In the genomic region with DNA sequence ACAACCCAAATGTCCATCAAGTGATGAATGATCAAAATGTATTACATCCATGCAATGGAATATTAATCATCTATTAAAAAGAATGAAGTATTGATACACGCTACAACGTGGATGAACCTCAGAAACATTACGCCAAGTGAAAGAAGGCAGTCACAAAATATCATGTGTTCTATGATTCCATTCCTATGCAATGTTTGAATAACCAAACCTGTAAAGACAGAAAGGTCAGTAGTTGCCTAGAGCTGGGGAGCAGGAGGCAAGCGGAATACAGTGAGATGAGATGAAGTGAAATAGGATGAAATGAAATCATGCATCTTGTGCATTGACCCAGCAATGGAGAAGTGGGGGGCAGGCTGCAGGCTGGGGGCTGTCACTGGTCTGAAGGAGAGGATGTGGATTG, we compare ENCODE assay signal across 15 cellular contexts. TPM values are rescaled to one million over a fixed set of nuclear protein-coding genes. Genes with fewer than 3 reads are reported as not detected.
DNase-seq lines count a peak whose midpoint lies in the region; ATAC-seq and TF ChIP-seq lines count a peak whose summit lies in the region.
"Had no signal": no experiment of that assay in that cellular context is flagged by ENCODE, and none has a peak within 500 bp of the region (broad histone marks: within the 10 kb centered on the region; RNA-seq: fewer than 3 reads in every experiment).

No MANE protein-coding gene starts in this region.

- H3K4me3 Mint-ChIP-seq in CD8-positive, alpha-beta T cell: peak overlapping the region; percentile 32
- peak overlapping the region; percentile 49 for H3K4me3 Mint-ChIP-seq in activated T-helper 1 cell treated with anti-CD3 and anti-CD28 coated beads, Interleukin-12 subunit alpha, Interleukin-12 subunit beta, Interleukin-2, Interleukin-4 antibody, amounts not matched to agents 30 ng/mL and 10 ng/mL and 1 ng/mL, durations not matched to agents 14 hours and 24 hours and 36 hours

- H3K79me2 ChIP-seq in ACC112 (ENCODE audit: control insufficient read depth, insufficient read depth, low read length, unreplicated experiment): no peaks in the 10 kb centered on the region

- H3K4me1 Mint-ChIP-seq in CD8-positive, alpha-beta T cell (ENCODE audit: low read depth): peaks cover 96% of the 10 kb centered on the region
- peaks cover 96% of the 10 kb centered on the region for H3K4me1 Mint-ChIP-seq in activated T-helper 1 cell treated with anti-CD3 and anti-CD28 coated beads, Interleukin-12 subunit alpha, Interleukin-12 subunit beta, Interleukin-2, Interleukin-4 antibody, amounts not matched to agents 30 ng/mL and 10 ng/mL and 1 ng/mL, durations not matched to agents 14 hours and 24 hours and 36 hours (ENCODE audit: low read depth)

- H3K4me1 ChIP-seq in ACC112 (ENCODE audit: control insufficient read depth, insufficient read depth, low read length, unreplicated experiment) (peaks cover 76% of the 10 kb centered on the region), foreskin keratinocyte (peaks cover 6% of the 10 kb centered on the region)
- peaks cover 95% of the 10 kb centered on the region for H3K4me1 ChIP-seq in CD8-positive, alpha-beta T cell (ENCODE audit: insufficient read depth, low read length)

- CTCF ChIA-PET in CD8-positive, alpha-beta T cell (lab: Charles Lee): interaction anchor here (4.2 to 10.8 kb wide), 2 partner anchors 11 to 44 kb away, joined by 24 to 136 read pairs; no protein-coding TSS in a partner anchor

- no peak for DNase-seq in CD8-positive, alpha-beta T cell
- DNase-seq in activated T-helper 1 cell treated with anti-CD3 and anti-CD28 coated beads, Interleukin-12 subunit alpha, Interleukin-12 subunit beta, Interleukin-2, Interleukin-4 antibody, amounts not matched to agents 30 ng/mL and 10 ng/mL and 1 ng/mL, durations not matched to agents 14 hours and 24 hours and 36 hours (ENCODE audit: low spot score): no peak
- no peak for DNase-seq in foreskin keratinocyte
- no peak for DNase-seq in UCSD-AML1 (lab: John Stamatoyannopoulos, UW; ENCODE audit: unreplicated experiment)
- no peak for DNase-seq in GM03348 (ENCODE audit: low spot score)
- DNase-seq in HPDE6-E6E7 (ENCODE audit: extremely low spot score): no peak
- no peak for DNase-seq in stimulated activated CD4-positive, alpha-beta T cell treated with anti-CD3 and anti-CD28 coated beads, Interleukin-12 subunit alpha, Interleukin-12 subunit beta, amount 100 ng/mL, for 4 hours
- DNase-seq: activated CD8-positive, alpha-beta memory T cell treated with anti-CD3 and anti-CD28 coated beads for 24 hours; C1 segment of cervical spinal cord; heart left ventricle; mucosa of descending colon; NCI-H2107; NCI-H774; substantia nigra had no signal

- no peak overlapping the region for H2AFZ ChIP-seq in ACC112 (ENCODE audit: low read length, unreplicated experiment)

- peak overlapping the region; percentile 38; the same call in 1 of the 2 replicates for H3K4me3 ChIP-seq in ACC112 (ENCODE audit: low read depth, low read length)
- no peak overlapping the region for H3K4me3 ChIP-seq in CD8-positive, alpha-beta T cell (ENCODE audit: low read depth, low read length)
- H3K4me3 ChIP-seq: heart left ventricle, mucosa of descending colon had no signal

- no peaks in the 10 kb centered on the region for H3K36me3 ChIP-seq in ACC112 (ENCODE audit: insufficient read depth, low read length)
- H3K36me3 ChIP-seq in CD8-positive, alpha-beta T cell (ENCODE audit: insufficient read depth, low read length): no peaks in the 10 kb centered on the region
- H3K36me3 ChIP-seq: heart left ventricle had no signal

- no peaks in the 10 kb centered on the region for H3K36me3 Mint-ChIP-seq in CD8-positive, alpha-beta T cell
- peaks cover 12% of the 10 kb centered on the region for H3K36me3 Mint-ChIP-seq in activated T-helper 1 cell treated with anti-CD3 and anti-CD28 coated beads, Interleukin-12 subunit alpha, Interleukin-12 subunit beta, Interleukin-2, Interleukin-4 antibody, amounts not matched to agents 30 ng/mL and 10 ng/mL and 1 ng/mL, durations not matched to agents 14 hours and 24 hours and 36 hours (ENCODE audit: low read depth)

- H3K27ac ChIP-seq in ACC112 (ENCODE audit: low read depth, low read length) (peak overlapping the region; percentile 99), foreskin keratinocyte (peak overlapping the region; percentile 16)
- no peak overlapping the region for H3K27ac ChIP-seq in CD8-positive, alpha-beta T cell (ENCODE audit: low read depth, low read length)

- POLR2A ChIA-PET in CD8-positive, alpha-beta T cell (lab: Charles Lee): interaction anchor here (1.0 kb wide), 1 partner anchor 11 kb away, joined by 3 read pairs; no protein-coding TSS in a partner anchor

- ATAC-seq in CD8-positive, alpha-beta T cell: no peak
- ATAC-seq in foreskin keratinocyte: no peak

- no peaks in the 10 kb centered on the region for H3K27me3 Mint-ChIP-seq in CD8-positive, alpha-beta T cell (ENCODE audit: low read depth)
- peaks cover 5% of the 10 kb centered on the region for H3K27me3 Mint-ChIP-seq in activated T-helper 1 cell treated with anti-CD3 and anti-CD28 coated beads, Interleukin-12 subunit alpha, Interleukin-12 subunit beta, Interleukin-2, Interleukin-4 antibody, amounts not matched to agents 30 ng/mL and 10 ng/mL and 1 ng/mL, durations not matched to agents 14 hours and 24 hours and 36 hours (ENCODE audit: insufficient read depth)

- peak overlapping the region; percentile 96 for H3K27ac Mint-ChIP-seq in CD8-positive, alpha-beta T cell
- H3K27ac Mint-ChIP-seq in activated T-helper 1 cell treated with anti-CD3 and anti-CD28 coated beads, Interleukin-12 subunit alpha, Interleukin-12 subunit beta, Interleukin-2, Interleukin-4 antibody, amounts not matched to agents 30 ng/mL and 10 ng/mL and 1 ng/mL, durations not matched to agents 14 hours and 24 hours and 36 hours: peak overlapping the region; percentile 93

- no peaks in the 10 kb centered on the region for H3K9me3 Mint-ChIP-seq in CD8-positive, alpha-beta T cell
- no peaks in the 10 kb centered on the region for H3K9me3 Mint-ChIP-seq in activated T-helper 1 cell treated with anti-CD3 and anti-CD28 coated beads, Interleukin-12 subunit alpha, Interleukin-12 subunit beta, Interleukin-2, Interleukin-4 antibody, amounts not matched to agents 30 ng/mL and 10 ng/mL and 1 ng/mL, durations not matched to agents 14 hours and 24 hours and 36 hours

- intact Hi-C loops in CD8-positive, alpha-beta T cell (cut with DNase I, micrococcal nuclease): loop anchor here (5.0 to 10.0 kb wide), 3 partner anchors 243 to 855 kb away; partner anchors contain the start of genes COPS8 (in 1 of the 2) and PER2 (in 1 of the 2)
- intact Hi-C loops in activated T-helper 1 cell treated with anti-CD3 and anti-CD28 coated beads, Interleukin-12 subunit alpha, Interleukin-12 subunit beta, Interleukin-2, Interleukin-4 antibody, amounts not matched to agents 30 ng/mL and 10 ng/mL and 1 ng/mL, durations not matched to agents 14 hours and 24 hours and 36 hours (cut with micrococcal nuclease): loop anchor here (5.0 to 10.0 kb wide), 2 partner anchors 240 to 877 kb away; no protein-coding TSS in a partner anchor

- H3K27me3 ChIP-seq in ACC112 (ENCODE audit: insufficient read depth, low read length): no peaks in the 10 kb centered on the region
- H3K27me3 ChIP-seq in CD8-positive, alpha-beta T cell (ENCODE audit: insufficient read depth, low read length): no peaks in the 10 kb centered on the region
- no peaks in the 10 kb centered on the region for H3K27me3 ChIP-seq in foreskin keratinocyte

- H3K9me3 ChIP-seq in CD8-positive, alpha-beta T cell (ENCODE audit: low read length): no peaks in the 10 kb centered on the region
- H3K9me3 ChIP-seq: heart left ventricle, mucosa of descending colon had no signal

- TF ChIP-seq CTCF in CD8-positive, alpha-beta T cell (IDR thresholded peaks at IDR 0.05): no peak
- TF ChIP-seq CTCF in foreskin keratinocyte (conservative IDR thresholded peaks at IDR 0.05): no peak

RNA-seq across cellular contexts. Expression of gene COL6A3, which starts 17.9 kb away (rescaled TPM):
- total RNA-seq in CD8-positive, alpha-beta T cell: 1 to 10 TPM; 1.7 TPM
- total RNA-seq in activated T-helper 1 cell treated with anti-CD3 and anti-CD28 coated beads, Interleukin-12 subunit alpha, Interleukin-12 subunit beta, Interleukin-2, Interleukin-4 antibody, amounts not matched to agents 30 ng/mL and 10 ng/mL and 1 ng/mL, durations not matched to agents 14 hours and 24 hours and 36 hours: 13.1 and 15.5 TPM in 2 replicates
- total RNA-seq in foreskin keratinocyte: 0.03 TPM in 1 of 2 replicates, not detected in the other
- not detected in 2 replicates for polyA plus RNA-seq in foreskin keratinocyte

RNA-seq across cellular contexts. Expression of gene MLPH, which starts 55.2 kb away (rescaled TPM):
- not detected for total RNA-seq in CD8-positive, alpha-beta T cell
- not detected in 2 replicates for total RNA-seq in activated T-helper 1 cell treated with anti-CD3 and anti-CD28 coated beads, Interleukin-12 subunit alpha, Interleukin-12 subunit beta, Interleukin-2, Interleukin-4 antibody, amounts not matched to agents 30 ng/mL and 10 ng/mL and 1 ng/mL, durations not matched to agents 14 hours and 24 hours and 36 hours
- 0.63 and 0.65 TPM in 2 replicates for total RNA-seq in foreskin keratinocyte
- polyA plus RNA-seq in foreskin keratinocyte: 0.54 and 0.55 TPM in 2 replicates
